Comparison of ENCODE assay signal across 14 cellular contexts in genomic region chr1:167328306-167328705, GRCh38.
DNase-seq lines count a peak whose midpoint lies in the region; ATAC-seq and TF ChIP-seq lines count a peak whose summit lies in the region.
"Had no signal": no experiment of that assay in that cellular context is flagged by ENCODE, and none has a peak within 500 bp of the region (broad histone marks: within the 10 kb centered on the region; RNA-seq: fewer than 3 reads in every experiment).

No MANE protein-coding gene starts in this region.

- TF ChIP-seq CTCF in OCI-LY7 (conservative IDR thresholded peaks at IDR 0.05; ENCODE audit: low read length) = no peak

- POLR2A ChIA-PET in OCI-LY7 (lab: Charles Lee) = interaction anchor here (1.1 to 2.1 kb wide), 6 partner anchors 10 to 37 kb away, joined by 3 to 10 read pairs (median 5); no protein-coding TSS in a partner anchor

- H3K4me1 Mint-ChIP-seq in naive B cell = peaks cover 40 to 54% (median 42%) of the 10 kb centered on the region in 3 donors

- H3K36me3 ChIP-seq in OCI-LY7 (ENCODE audit: insufficient read depth, low read length) = peaks cover 28% of the 10 kb centered on the region
- H3K36me3 ChIP-seq: prostate gland had no signal

- H3K79me2 ChIP-seq in OCI-LY7 (ENCODE audit: insufficient read depth, low read depth, low read length) = peaks cover 43% of the 10 kb centered on the region

- BruUV-seq in OCI-LY7 (replicated peaks; lab: Mats Ljungman, UMichigan) = TSS peak; percentile 68

- peak; percentile 51 for DNase-seq in OCI-LY7 (ENCODE audit: low spot score)
- DNase-seq in naive B cell = no peak
- no peak for DNase-seq in left ventricle myocardium superior
- no peak for DNase-seq in A172 (ENCODE audit: low spot score)
- no peak for DNase-seq in NK-92 (lab: John Stamatoyannopoulos, UW; ENCODE audit: unreplicated experiment)
- DNase-seq in T-helper 2 cell = no peak
- DNase-seq: activated CD8-positive, alpha-beta memory T cell treated with anti-CD3 and anti-CD28 coated beads, Interleukin-2, amount 50 U/mL, for 4 hours; NCI-H1417; NCI-H510A treated with DMSO at 0.1 percent for 48 hours; SHP77 treated with DMSO at 0.1 percent for 48 hours; stimulated activated CD4-positive, alpha-beta T cell treated with anti-CD3 and anti-CD28 coated beads, Interleukin-1b, Interleukin-23, amount 100 ng/mL, for 48 hours had no signal

- H2AFZ ChIP-seq in OCI-LY7 (ENCODE audit: low read length) = peak overlapping the region; percentile 79

- H3K27me3 Mint-ChIP-seq in naive B cell = no peaks in the 10 kb centered on the region

- H3K9me2 ChIP-seq in OCI-LY7 (ENCODE audit: insufficient read depth, low read length) = no peaks in the 10 kb centered on the region

- peak overlapping the region; percentile 79 for H3K4me3 ChIP-seq in OCI-LY7 (ENCODE audit: low read depth, low read length, poor library complexity, severe bottlenecking)
- H3K4me3 ChIP-seq: prostate gland had no signal

- peak overlapping the region; percentile 99 for H3K4me2 ChIP-seq in OCI-LY7 (ENCODE audit: low read length)

- H3K9me3 Mint-ChIP-seq in naive B cell = peaks cover 13 to 44% (median 34%) of the 10 kb centered on the region in 7 donors

- H3K27ac ChIP-seq in OCI-LY7 (ENCODE audit: low read depth, low read length, poor library complexity, severe bottlenecking) = peak overlapping the region; percentile 99
- H3K27ac ChIP-seq: prostate gland had no signal

- no peaks in the 10 kb centered on the region for H4K20me1 ChIP-seq in OCI-LY7 (ENCODE audit: insufficient read depth, low read length)

- CTCF ChIA-PET in OCI-LY7 (lab: Charles Lee; ENCODE audit: unreplicated experiment) = no interaction called here

- peaks cover 31 to 33% of the 10 kb centered on the region in 2 donors for H3K36me3 Mint-ChIP-seq in naive B cell

- peaks cover 36% of the 10 kb centered on the region for H3K4me1 ChIP-seq in OCI-LY7 (ENCODE audit: insufficient read depth, low read length, poor library complexity, severe bottlenecking)
- H3K4me1 ChIP-seq: prostate gland had no signal

- H3K27ac Mint-ChIP-seq in naive B cell = peak overlapping the region; percentile 31 to 96 (median 83)

- ATAC-seq in GM18502 (IDR thresholded peaks at IDR 0.05; ENCODE audit: poor library complexity, unreplicated experiment) = peak; percentile 1
- ATAC-seq in HG02938 (IDR thresholded peaks at IDR 0.05; ENCODE audit: unreplicated experiment) = peak; percentile 1
- no peak for ATAC-seq in naive B cell (ENCODE audit: low read depth in 2 of 2)
- no peak for ATAC-seq in left ventricle myocardium superior

- peaks cover 26% of the 10 kb centered on the region for H3K9me3 ChIP-seq in OCI-LY7 (ENCODE audit: low read length)
- H3K9me3 ChIP-seq: prostate gland had no signal

- H3K4me3 Mint-ChIP-seq in naive B cell = peak overlapping the region; percentile 76 to 94 (median 86)

- intact Hi-C loops in OCI-LY7 (cut with micrococcal nuclease; ENCODE audit: unreplicated experiment) (loop anchor here (2.0 to 5.0 kb wide), 2 partner anchors 60 to 389 kb away; no protein-coding TSS in a partner anchor), left ventricle myocardium superior (cut with micrococcal nuclease) (no loop called here)

Comparison
In these comparisons a context has a peak if more than half of its experiments do, and no peak if none do; other contexts are left out.
1. ATAC-seq: peak in GM18502 (single experiment) and HG02938 (single experiment); none in naive B cell (0 of 2) and left ventricle myocardium superior (single experiment).